Comparison of ENCODE assay signal across 14 cellular contexts in genomic region chr4:47835489-47835888, GRCh38. TPM values are rescaled to one million over a fixed set of nuclear protein-coding genes. Genes with fewer than 3 reads are reported as not detected.
A peak's percentile ranks its signal among the peaks of the same experiment; 100 is the strongest.
DNase-seq lines count a peak whose midpoint lies in the region; ATAC-seq and TF ChIP-seq lines count a peak whose summit lies in the region.
"Had no signal": no experiment of that assay in that cellular context is flagged by ENCODE, and none has a peak within 500 bp of the region (broad histone marks: within the 10 kb centered on the region; RNA-seq: fewer than 3 reads in every experiment).

No MANE protein-coding gene starts in this region.

- H3K4me3 Mint-ChIP-seq in T-helper 2 cell treated with Interferon-gamma antibody and Interleukin-4, amounts not matched to agents 5 μg/mL and 100 μg/mL, for 36 hours: peak overlapping the region; percentile 20

- no peak for DNase-seq in T-helper 2 cell treated with Interferon-gamma antibody and Interleukin-4, amounts not matched to agents 5 μg/mL and 100 μg/mL, for 36 hours (ENCODE audit: low spot score)
- DNase-seq in T-helper 2 cell (no peak), LHCN-M2 (ENCODE audit: low read depth) (peak; percentile 42), brain microvascular endothelial cell (peak; percentile 50), non-pigmented ciliary epithelial cell (ENCODE audit: low read depth) (peak; percentile 34), GM03348 (ENCODE audit: low spot score) (no peak), NCI-H1105 (lab: John Stamatoyannopoulos, UW) (no peak)
- DNase-seq: 8988T, islet precursor cell, NCI-H2081 treated with DMSO at 0.1 percent for 48 hours, NCI-H82 had no signal

- ATAC-seq in HG03354 (IDR thresholded peaks at IDR 0.05; ENCODE audit: poor library complexity, severe bottlenecking, unreplicated experiment): no peak
- ATAC-seq: K562, Right ventricle myocardium inferior had no signal

- H3K27ac ChIP-seq in brain microvascular endothelial cell: no peak overlapping the region

- no peak overlapping the region for H3K27ac Mint-ChIP-seq in T-helper 2 cell treated with Interferon-gamma antibody and Interleukin-4, amounts not matched to agents 5 μg/mL and 100 μg/mL, for 36 hours

- H3K36me3 ChIP-seq in brain microvascular endothelial cell (replicated peaks): no peaks in the 10 kb centered on the region

- no peak overlapping the region for H3K4me3 ChIP-seq in brain microvascular endothelial cell (ENCODE audit: low read depth, low read length)
- H3K4me3 ChIP-seq: K562 had no signal

- TF ChIP-seq CTCF in brain microvascular endothelial cell (IDR thresholded peaks at IDR 0.05; ENCODE audit: low read depth, low read length, missing control alignments): no peak

- H3K9me3 Mint-ChIP-seq in T-helper 2 cell treated with Interferon-gamma antibody and Interleukin-4, amounts not matched to agents 5 μg/mL and 100 μg/mL, for 36 hours: peaks cover 10% of the 10 kb centered on the region

- peaks cover 47% of the 10 kb centered on the region for H3K27me3 Mint-ChIP-seq in T-helper 2 cell treated with Interferon-gamma antibody and Interleukin-4, amounts not matched to agents 5 μg/mL and 100 μg/mL, for 36 hours (ENCODE audit: low read depth)

- H3K36me3 Mint-ChIP-seq in T-helper 2 cell treated with Interferon-gamma antibody and Interleukin-4, amounts not matched to agents 5 μg/mL and 100 μg/mL, for 36 hours (ENCODE audit: low read depth): no peaks in the 10 kb centered on the region

- in situ Hi-C loops in brain microvascular endothelial cell (cut with HindIII; ENCODE audit: low pct_ligation_motif_present, low sequenced_read_pairs): no loop called here

- H3K27me3 ChIP-seq in brain microvascular endothelial cell (replicated peaks): no peaks in the 10 kb centered on the region

- H3K4me1 Mint-ChIP-seq in T-helper 2 cell treated with Interferon-gamma antibody and Interleukin-4, amounts not matched to agents 5 μg/mL and 100 μg/mL, for 36 hours (ENCODE audit: low read depth): peaks cover 25% of the 10 kb centered on the region

RNA-seq across cellular contexts. Expression of gene CORIN, which starts 2.4 kb away (rescaled TPM):
- total RNA-seq in LHCN-M2 (2014; rRNA removed): 0.77 and 1.2 TPM in 2 replicates
- 2.3 TPM for polyA plus RNA-seq in LHCN-M2 (2012)

Comparison
In these comparisons a context has a peak if more than half of its experiments do, and no peak if none do; other contexts are left out.
1. DNase-seq: peak in LHCN-M2 (single experiment), brain microvascular endothelial cell (single experiment) and non-pigmented ciliary epithelial cell (single experiment); none in T-helper 2 cell treated with Interferon-gamma antibody and Interleukin-4, amounts not matched to agents 5 μg/mL and 100 μg/mL, for 36 hours (single experiment), T-helper 2 cell (0 of 5), GM03348 (single experiment) and NCI-H1105 (single experiment).